ENCODE assay signal across 9 cellular contexts in genomic region chr2:153519260-153519875, GRCh38. TPM values are rescaled to one million over a fixed set of nuclear protein-coding genes. Genes with fewer than 3 reads are reported as not detected.
DNase-seq lines count a peak whose midpoint lies in the region; TF ChIP-seq lines count a peak whose summit lies in the region.
"Had no signal": no experiment of that assay in that cellular context is flagged by ENCODE, and none has a peak within 500 bp of the region (broad histone marks: within the 10 kb centered on the region; RNA-seq: fewer than 3 reads in every experiment).

No MANE protein-coding gene starts in this region.

- H3K27ac ChIP-seq in ovary, result no peak overlapping the region

- DNase-seq in Caki2 (ENCODE audit: low read depth) (peak; percentile 26), HCEC 1CT (peak; percentile 25), NCI-H524 (lab: John Stamatoyannopoulos, UW) (peak; percentile 4 to 55), fibroblast of mammary gland (ENCODE audit: low read depth) (peak; percentile 63), ovary (peak; percentile 45 to 73 (median 53)), NCI-H226 (no peak), OCI-M2 (lab: John Stamatoyannopoulos, UW; ENCODE audit: unreplicated experiment) (no peak)
- peak; percentile 84 for DNase-seq in activated CD8-positive, alpha-beta memory T cell treated with anti-CD3 and anti-CD28 coated beads, Interleukin-2, amount 50 U/mL, for 48 hours
- DNase-seq: activated B cell treated with CpG ODN at 0.5 μM for 24 hours had no signal

- in situ Hi-C loops in Caki2 (cut with HindIII; ENCODE audit: low pct_unique_long_range_greater_than_20kb, low sequenced_read_pairs), result no loop called here

- H3K4me1 ChIP-seq in ovary (ENCODE audit: insufficient read depth), result no peaks in the 10 kb centered on the region

- H3K27me3 ChIP-seq in ovary, result no peaks in the 10 kb centered on the region

- TF ChIP-seq CTCF in fibroblast of mammary gland (conservative IDR thresholded peaks at IDR 0.05; ENCODE audit: control insufficient read depth, insufficient read depth, low read depth, low read length), result peak; percentile 66
- peak; percentile 46 to 71 (median 56) for TF ChIP-seq CTCF in ovary (IDR thresholded peaks at IDR 0.05)

- WGBS in ovary, 3 donors, result 0% methylated on average over 1 of the region's 1 CpG

- H3K4me3 ChIP-seq in fibroblast of mammary gland (ENCODE audit: control insufficient read depth, low read depth, low read length), result no peak overlapping the region
- no peak overlapping the region for H3K4me3 ChIP-seq in ovary

- no peak for TF ChIP-seq EP300 in ovary (IDR thresholded peaks at IDR 0.05)

- no peaks in the 10 kb centered on the region for H3K36me3 ChIP-seq in ovary

- intact Hi-C loops in ovary (cut with DNase I), result no loop called here

- no peaks in the 10 kb centered on the region for H3K9me3 ChIP-seq in ovary

- no peak for TF ChIP-seq POLR2A in ovary (IDR thresholded peaks at IDR 0.05)

RNA-seq across cellular contexts. Expression of gene RPRM, which starts 40.8 kb away (rescaled TPM):
- total RNA-seq in Caki2 (2014; rRNA removed; shearing (Covaris generic); ENCODE audit: low replicate concordance), result not detected in 2 replicates
- total RNA-seq in ovary, result 10 to 100 TPM in 5 of 7 donors, 1 to 10 TPM in 2; 3.6 to 36.4 (median 17.9) TPM
- polyA plus RNA-seq in ovary, result 1 to 10 TPM; 2.2 to 5.2 TPM
- total RNA-seq: activated B cell treated with CpG ODN at 0.5 μM for 24 hours had no signal

Comparison
In these comparisons a context has a peak if more than half of its experiments do, and no peak if none do; other contexts are left out.
1. DNase-seq: peak in Caki2 (single experiment), HCEC 1CT (single experiment), NCI-H524 (2 of 2), activated CD8-positive, alpha-beta memory T cell treated with anti-CD3 and anti-CD28 coated beads, Interleukin-2, amount 50 U/mL, for 48 hours (single experiment), fibroblast of mammary gland (single experiment) and ovary (5 of 5); none in NCI-H226 (single experiment) and OCI-M2 (single experiment).